Comparison of ENCODE assay signal across 8 cellular contexts in genomic region chr2:113217455-113218282, GRCh38. TPM values are rescaled to one million over a fixed set of nuclear protein-coding genes. Genes with fewer than 3 reads are reported as not detected.
DNase-seq lines count a peak whose midpoint lies in the region; ATAC-seq and TF ChIP-seq lines count a peak whose summit lies in the region.

No MANE protein-coding gene starts in this region.

- no peaks in the 10 kb centered on the region for H3K27me3 ChIP-seq in Caco-2 (replicated peaks; ENCODE audit: control insufficient read depth, insufficient read depth, low read length)

- no peaks in the 10 kb centered on the region for H3K9me3 ChIP-seq in Caco-2
- H3K9me3 ChIP-seq in mucosa of descending colon, result no peaks in the 10 kb centered on the region

- DNase-seq in Caco-2, result peak; percentile 65 to 76
- DNase-seq in SW480 (ENCODE audit: low spot score), result peak; percentile 96
- DNase-seq in glomerular visceral epithelial cell (ENCODE audit: extremely low spot score), result peak; percentile 78
- no peak for DNase-seq in osteocyte (ENCODE audit: extremely low spot score, unreplicated experiment)
- no peak for DNase-seq in mucosa of descending colon
- DNase-seq in omental fat pad (ENCODE audit: low spot score), result no peak
- DNase-seq in NCI-H82 (lab: John Stamatoyannopoulos, UW), result no peak

- no peaks in the 10 kb centered on the region for H3K36me3 ChIP-seq in Caco-2 (ENCODE audit: control insufficient read depth, insufficient read depth, low read length)
- no peaks in the 10 kb centered on the region for H3K36me3 ChIP-seq in mucosa of descending colon (ENCODE audit: low read depth)

- intact Hi-C loops in Caco-2 (cut with micrococcal nuclease; ENCODE audit: unreplicated experiment), result loop anchor here (1.0 kb wide), 2 partner anchors 13 to 14 kb away; no protein-coding TSS in a partner anchor
- intact Hi-C loops in mucosa of descending colon (cut with DNase I, micrococcal nuclease), result no loop called here

- H3K4me3 ChIP-seq in Caco-2 (ENCODE audit: low read depth, low read length), result no peak overlapping the region
- no peak overlapping the region for H3K4me3 ChIP-seq in mucosa of descending colon

- POLR2A ChIA-PET in Caco-2 (lab: Charles Lee), result interaction anchor here (0.6 to 1.1 kb wide), 3 partner anchors 13 to 18 kb away, joined by 3 to 6 read pairs (median 3); no protein-coding TSS in a partner anchor

- H3K36me3 Mint-ChIP-seq in Caco-2 (ENCODE audit: insufficient read depth, unreplicated experiment) (peaks cover 12% of the 10 kb centered on the region), osteocyte (ENCODE audit: unreplicated experiment) (no peaks in the 10 kb centered on the region)

- ATAC-seq in HG02938 (IDR thresholded peaks at IDR 0.05; ENCODE audit: unreplicated experiment) (no peak), mucosa of descending colon (no peak), omental fat pad (ENCODE audit: low FRiP score) (no peak)

- BruUV-seq in Caco-2 (replicated peaks; lab: Mats Ljungman, UMichigan), result no TSS peak

- CTCF ChIA-PET in Caco-2 (lab: Charles Lee), result interaction anchor here (0.8 to 1.1 kb wide), 7 partner anchors 12 to 79 kb away, joined by 3 to 4 read pairs (median 3); no protein-coding TSS in a partner anchor

- H3K9me3 Mint-ChIP-seq in Caco-2 (ENCODE audit: unreplicated experiment), result no peaks in the 10 kb centered on the region
- no peaks in the 10 kb centered on the region for H3K9me3 Mint-ChIP-seq in osteocyte (ENCODE audit: unreplicated experiment)

- H3K4me1 Mint-ChIP-seq in Caco-2 (ENCODE audit: low read depth, unreplicated experiment) (peaks cover 51% of the 10 kb centered on the region), osteocyte (ENCODE audit: unreplicated experiment) (peaks cover 71% of the 10 kb centered on the region)

- peak overlapping the region; percentile 53 for H3K4me3 Mint-ChIP-seq in Caco-2 (ENCODE audit: unreplicated experiment)
- H3K4me3 Mint-ChIP-seq in osteocyte (ENCODE audit: unreplicated experiment), result no peak overlapping the region

- no peak for TF ChIP-seq CTCF in Caco-2 (IDR thresholded peaks at IDR 0.05; ENCODE audit: insufficient read depth in 1 of 2, low read depth in 1 of 2, low read length in 1 of 2, severe bottlenecking in 1 of 2, unreplicated experiment in 1 of 2)
- TF ChIP-seq CTCF in osteocyte (IDR thresholded peaks at IDR 0.05), result no peak
- no peak for TF ChIP-seq CTCF in mucosa of descending colon (IDR thresholded peaks at IDR 0.05)
- no peak for TF ChIP-seq CTCF in omental fat pad (IDR thresholded peaks at IDR 0.05)

- peaks cover 55% of the 10 kb centered on the region for H3K4me1 ChIP-seq in Caco-2
- peaks cover 24% of the 10 kb centered on the region for H3K4me1 ChIP-seq in mucosa of descending colon (ENCODE audit: low read depth)

- H3K27me3 Mint-ChIP-seq in Caco-2 (ENCODE audit: insufficient read depth, unreplicated experiment) (no peaks in the 10 kb centered on the region), osteocyte (ENCODE audit: unreplicated experiment) (no peaks in the 10 kb centered on the region)

- H3K27ac Mint-ChIP-seq in Caco-2 (ENCODE audit: unreplicated experiment) (peak overlapping the region; percentile 98), osteocyte (ENCODE audit: unreplicated experiment) (peak overlapping the region; percentile 93)

RNA-seq across cellular contexts. Expression of gene PSD4, which starts 43.9 kb away (rescaled TPM):
- total RNA-seq in Caco-2 (2022) (15.5 and 18.7 TPM in 2 replicates), osteocyte (6.3 and 8.9 TPM in 2 replicates), mucosa of descending colon (10 to 100 TPM; 40.8 to 91.3 (median 64.4) TPM), omental fat pad (10 to 100 TPM in 3 of 4 donors, 1 to 10 TPM in 1; 6.3 to 27.6 (median 13.1) TPM)

Comparison
In these comparisons a context has a peak if more than half of its experiments do, and no peak if none do; other contexts are left out.
1. DNase-seq: peak in Caco-2 (2 of 2), SW480 (single experiment) and glomerular visceral epithelial cell (single experiment); none in osteocyte (single experiment), mucosa of descending colon (0 of 3), omental fat pad (single experiment) and NCI-H82 (single experiment).